In genomic region chr16:17367932-17368331, GRCh38 we compare ENCODE assay signal across 10 cellular contexts.
A peak's percentile ranks its signal among the peaks of the same experiment; 100 is the strongest.
DNase-seq lines count a peak whose midpoint lies in the region; ATAC-seq and TF ChIP-seq lines count a peak whose summit lies in the region.
"Had no signal": no experiment of that assay in that cellular context is flagged by ENCODE, and none has a peak within 500 bp of the region (broad histone marks: within the 10 kb centered on the region; RNA-seq: fewer than 3 reads in every experiment).

No MANE protein-coding gene starts in this region.

- H3K9me3 ChIP-seq in BE2C (no peaks in the 10 kb centered on the region), adrenal gland (replicated peaks in 1 of 3) (no peaks in the 10 kb centered on the region), mucosa of descending colon (no peaks in the 10 kb centered on the region), MG63 (no peaks in the 10 kb centered on the region)

- H3K36me3 ChIP-seq in BE2C (no peaks in the 10 kb centered on the region), adrenal gland (replicated peaks in 1 of 2) (no peaks in the 10 kb centered on the region), mucosa of descending colon (ENCODE audit: low read depth) (no peaks in the 10 kb centered on the region), MG63 (peaks cover 3% of the 10 kb centered on the region; the same call in 1 of the 2 replicates)

- intact Hi-C loops in adrenal gland (cut with DNase I) (no loop called here), mucosa of descending colon (cut with DNase I, micrococcal nuclease) (no loop called here)

- TF ChIP-seq POLR2A in adrenal gland (IDR thresholded peaks at IDR 0.05) = no peak

- H3K27ac ChIP-seq in adrenal gland = peak overlapping the region in 2 of 5 donors; percentile 50 to 66
- H3K27ac ChIP-seq: RWPE1 had no signal

- H3K4me1 ChIP-seq in BE2C (peaks cover 35% of the 10 kb centered on the region), adrenal gland (replicated peaks in 1 of 2) (peaks cover 27 to 71% of the 10 kb centered on the region in 2 donors), mucosa of descending colon (ENCODE audit: low read depth) (peaks cover 25% of the 10 kb centered on the region)

- no peak for ATAC-seq in mucosa of descending colon
- ATAC-seq: HepG2 had no signal

- POLR2A ChIA-PET in HEK293T (lab: Yijun Ruan, JAX) = no interaction called here

- peak; percentile 50 for TF ChIP-seq CTCF in BE2C (IDR thresholded peaks at IDR 0.05; ENCODE audit: low read depth, low read length)
- peak in 4 of 6 experiments; percentile 18 to 56 (median 45) for TF ChIP-seq CTCF in adrenal gland (IDR thresholded peaks at IDR 0.05)
- no peak for TF ChIP-seq CTCF in mucosa of descending colon (IDR thresholded peaks at IDR 0.05)

- WGBS in adrenal gland, 4 donors = 22 to 41% (median 37%) methylated on average over 7 to 10 of the region's 10 CpGs

- H3K4me3 ChIP-seq in BE2C (ENCODE audit: low read depth, low read length) (no peak overlapping the region), adrenal gland (no peak overlapping the region), mucosa of descending colon (no peak overlapping the region), MG63 (no peak overlapping the region)

- CTCF ChIA-PET in HEK293T (lab: Yijun Ruan, JAX) = no interaction called here

- H3K27me3 ChIP-seq in BE2C (no peaks in the 10 kb centered on the region), adrenal gland (no peaks in the 10 kb centered on the region), MG63 (no peaks in the 10 kb centered on the region)

- DNase-seq in BE2C (peak; percentile 63), HEK293T (ENCODE audit: extremely low spot score) (peak; percentile 54), adrenal gland (peak in 5 of 7 donors; percentile 58 to 83 (median 78)), mucosa of descending colon (peak in 2 of 3 donors; percentile 35 to 55), midbrain (lab: John Stamatoyannopoulos, UW) (no peak), NOMO-1 (lab: John Stamatoyannopoulos, UW; ENCODE audit: unreplicated experiment in 2 of 2) (no peak), MG63 (no peak), SIG-M5 treated with dmso at 0.1 percent for 504 hours (lab: John Stamatoyannopoulos, UW; ENCODE audit: unreplicated experiment) (no peak)

TF ChIP-seq in HEK293T, 16 proteins besides CTCF, POLR2A, EP300 and RAD21:
- TF ChIP-seq L3MBTL2 (conservative IDR thresholded peaks at IDR 0.05) = no peak
- TF ChIP-seq HDGF (IDR thresholded peaks at IDR 0.05; ENCODE audit: borderline replicate concordance) = no peak

Comparison
In these comparisons a context has a peak if more than half of its experiments do, and no peak if none do; other contexts are left out.
1. DNase-seq: peak in BE2C (single experiment), HEK293T (single experiment), adrenal gland (5 of 7) and mucosa of descending colon (2 of 3); none in midbrain (single experiment), NOMO-1 (0 of 2), MG63 (single experiment) and SIG-M5 treated with dmso at 0.1 percent for 504 hours (single experiment).